Comparison of ENCODE assay signal across 21 cellular contexts in the genomic region with DNA sequence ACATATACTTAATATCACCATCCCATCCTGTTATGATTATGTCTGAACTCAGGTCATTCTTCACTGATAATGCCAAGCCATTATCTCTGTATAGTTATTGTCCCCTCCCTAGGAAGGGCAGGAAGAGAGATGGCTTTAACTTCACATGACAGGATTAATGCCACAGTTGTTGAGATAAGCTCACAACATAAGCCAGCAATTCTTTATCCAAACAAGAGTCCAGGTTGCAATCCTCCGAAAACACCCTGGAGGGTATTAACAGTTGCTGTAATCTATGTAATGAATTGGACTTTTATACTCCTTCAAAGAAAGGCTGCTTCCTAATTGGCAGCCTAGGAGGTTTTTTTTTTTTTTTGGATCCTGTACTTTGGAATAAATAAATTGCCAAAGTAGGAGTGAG.
"Had no signal": no experiment of that assay in that cellular context is flagged by ENCODE, and none has a peak within 500 bp of the region (broad histone marks: within the 10 kb centered on the region; RNA-seq: fewer than 3 reads in every experiment).

No MANE protein-coding gene starts in this region.

- DNase-seq: activated B cell treated with CpG ODN at 0.5 μM for 24 hours; activated CD4-positive, alpha-beta T cell treated with anti-CD3 and anti-CD28 coated beads for 1 hour; activated CD4-positive, alpha-beta T cell treated with anti-CD3 and anti-CD28 coated beads, Interleukin-2, amount 10 ng/mL, durations not matched to agents 24 days and 14 days; activated CD4-positive, alpha-beta T cell treated with anti-CD3 and anti-CD28 coated beads, Interleukin-2, amount 50 U/mL, for 48 hours; activated CD8-positive, alpha-beta memory T cell treated with anti-CD3 and anti-CD28 coated beads, Interleukin-2, amount 10 ng/mL, durations not matched to agents 7 days and 5 days; activated effector memory CD4-positive, alpha-beta T cell treated with anti-CD3 and anti-CD28 coated beads, Interleukin-2, amount 50 U/mL, for 16 hours; activated naive CD4-positive, alpha-beta T cell treated with Interleukin-2 at 50 U/mL for 16 hours; activated naive CD8-positive, alpha-beta T cell treated with anti-CD3 and anti-CD28 coated beads, Interleukin-2, amount 50 U/mL, for 24 hours; activated T-cell treated with anti-CD3 and anti-CD28 coated beads, Interleukin-2, amount 50 U/mL, for 4 hours; cerebellar nuclear complex; Karpas-422; MM.1S; NCI-H1105; NCI-H1436; NCI-H1694 treated with DMSO at 0.1 percent for 48 hours; NCI-H2029 treated with DMSO at 0.1 percent for 48 hours; NCI-H510A treated with DMSO at 0.1 percent for 48 hours; NCI-H748 treated with DMSO at 0.1 percent for 48 hours; SIG-M5; T-helper 17 cell; T-helper 9 cell had no signal
